In the genomic region with DNA sequence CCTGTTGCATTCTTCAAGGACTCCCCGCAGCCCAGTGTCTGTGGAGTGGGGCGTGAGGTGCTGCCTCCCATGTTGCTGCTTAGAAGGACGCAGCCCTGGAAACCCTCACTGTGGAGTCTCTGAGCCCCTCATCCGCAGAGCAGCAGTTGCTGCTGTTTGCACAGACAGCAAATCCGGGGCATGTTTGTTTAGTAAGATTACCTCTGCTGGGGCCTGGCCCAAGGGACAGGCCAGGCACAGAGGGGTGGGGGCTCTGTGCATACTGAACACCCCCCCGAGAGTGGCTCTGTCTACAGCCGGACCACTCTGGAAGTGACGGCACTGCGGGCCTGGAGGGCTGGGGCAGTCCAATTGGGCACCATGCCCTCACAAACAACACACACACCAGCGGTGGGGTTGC, we compare ENCODE assay signal across 24 cellular contexts. TPM values are rescaled to one million over a fixed set of nuclear protein-coding genes. Genes with fewer than 3 reads are reported as not detected.
"Had no signal": no experiment of that assay in that cellular context is flagged by ENCODE, and none has a peak within 500 bp of the region (broad histone marks: within the 10 kb centered on the region; RNA-seq: fewer than 3 reads in every experiment).

No MANE protein-coding gene starts in this region.

- H3K9me3 Mint-ChIP-seq: activated CD4-positive, alpha-beta T cell treated with anti-CD3 and anti-CD28 coated beads, Interleukin-2, amount 10 ng/mL, durations not matched to agents 7 days and 5 days; activated CD8-positive, alpha-beta T cell treated with anti-CD3 and anti-CD28 coated beads for 36 hours; activated naive CD4-positive, alpha-beta T cell treated with anti-CD3 and anti-CD28 coated beads, Interleukin-2, amount 50 U/mL, for 24 hours; immature natural killer cell; mesothelial cell of epicardium; natural killer cell; stimulated activated naive B cell treated with anti-CD40 and anti-IgM and Interleukin-4, amounts not matched to agents 10 μg/mL and 1 μg/mL and 100 μg/mL, for 72 hours had no signal

- ATAC-seq: activated CD8-positive, alpha-beta memory T cell treated with anti-CD3 and anti-CD28 coated beads, Interleukin-2, amount 10 ng/mL, durations not matched to agents 7 days and 5 days; activated CD8-positive, alpha-beta T cell treated with anti-CD3 and anti-CD28 coated beads for 36 hours; body of pancreas; left ventricle myocardium superior; natural killer cell; stimulated activated naive B cell treated with anti-CD40 and anti-IgM and Interleukin-4, amounts not matched to agents 10 μg/mL and 1 μg/mL and 100 μg/mL, for 72 hours had no signal

- H3K4me1 Mint-ChIP-seq: activated CD4-positive, alpha-beta T cell treated with anti-CD3 and anti-CD28 coated beads, Interleukin-2, amount 10 ng/mL, durations not matched to agents 7 days and 5 days; activated CD8-positive, alpha-beta memory T cell treated with anti-CD3 and anti-CD28 coated beads, Interleukin-2, amount 10 ng/mL, durations not matched to agents 7 days and 5 days; activated naive CD4-positive, alpha-beta T cell treated with anti-CD3 and anti-CD28 coated beads, Interleukin-2, amount 50 U/mL, for 24 hours; immature natural killer cell; natural killer cell; stimulated activated naive B cell treated with anti-CD40 and anti-IgM and Interleukin-4, amounts not matched to agents 10 μg/mL and 1 μg/mL and 100 μg/mL, for 72 hours had no signal

- H3K27me3 Mint-ChIP-seq: activated CD8-positive, alpha-beta memory T cell treated with anti-CD3 and anti-CD28 coated beads, Interleukin-2, amount 10 ng/mL, durations not matched to agents 7 days and 5 days; activated CD8-positive, alpha-beta T cell treated with anti-CD3 and anti-CD28 coated beads for 36 hours; activated naive CD4-positive, alpha-beta T cell treated with anti-CD3 and anti-CD28 coated beads, Interleukin-2, amount 50 U/mL, for 24 hours had no signal

- H3K4me3 Mint-ChIP-seq: activated CD4-positive, alpha-beta T cell treated with anti-CD3 and anti-CD28 coated beads, Interleukin-2, amount 10 ng/mL, durations not matched to agents 7 days and 5 days; activated CD8-positive, alpha-beta memory T cell treated with anti-CD3 and anti-CD28 coated beads, Interleukin-2, amount 10 ng/mL, durations not matched to agents 7 days and 5 days; activated CD8-positive, alpha-beta T cell treated with anti-CD3 and anti-CD28 coated beads for 36 hours; activated naive CD4-positive, alpha-beta T cell treated with anti-CD3 and anti-CD28 coated beads, Interleukin-2, amount 50 U/mL, for 24 hours; immature natural killer cell; mesothelial cell of epicardium; natural killer cell; stimulated activated naive B cell treated with anti-CD40 and anti-IgM and Interleukin-4, amounts not matched to agents 10 μg/mL and 1 μg/mL and 100 μg/mL, for 72 hours had no signal

- H3K27ac Mint-ChIP-seq: activated CD4-positive, alpha-beta T cell treated with anti-CD3 and anti-CD28 coated beads, Interleukin-2, amount 10 ng/mL, durations not matched to agents 7 days and 5 days; activated CD8-positive, alpha-beta memory T cell treated with anti-CD3 and anti-CD28 coated beads, Interleukin-2, amount 10 ng/mL, durations not matched to agents 7 days and 5 days; activated CD8-positive, alpha-beta T cell treated with anti-CD3 and anti-CD28 coated beads for 36 hours; activated naive CD4-positive, alpha-beta T cell treated with anti-CD3 and anti-CD28 coated beads, Interleukin-2, amount 50 U/mL, for 24 hours; immature natural killer cell; mesothelial cell of epicardium; natural killer cell; stimulated activated naive B cell treated with anti-CD40 and anti-IgM and Interleukin-4, amounts not matched to agents 10 μg/mL and 1 μg/mL and 100 μg/mL, for 72 hours had no signal

- DNase-seq: activated CD4-positive, alpha-beta T cell treated with anti-CD3 and anti-CD28 coated beads, Interleukin-2, amount 10 ng/mL, durations not matched to agents 7 days and 5 days; activated CD4-positive, CD25-positive, alpha-beta regulatory T cell treated with anti-CD3 and anti-CD28 coated beads, Interleukin-2, amount 50 U/mL, for 72 hours; activated CD8-positive, alpha-beta memory T cell treated with anti-CD3 and anti-CD28 coated beads, Interleukin-2, amount 10 ng/mL, durations not matched to agents 7 days and 5 days; activated CD8-positive, alpha-beta T cell treated with anti-CD3 and anti-CD28 coated beads for 36 hours; activated gamma-delta T cell; activated T-cell treated with anti-CD3 and anti-CD28 coated beads for 4 hours; anterior cingulate cortex; body of pancreas; cortex of kidney; immature natural killer cell; left ventricle myocardium superior; mammary epithelial cell; natural killer cell; nucleus accumbens; sigmoid colon; stimulated activated CD4-positive, alpha-beta T cell treated with anti-CD3 and anti-CD28 coated beads, Interleukin-2, amount 100 ng/mL, for 48 hours; stimulated activated CD8-positive, alpha-beta memory T cell treated with anti-CD3 and anti-CD28 coated beads, Interleukin-4, amount 100 ng/mL, for 48 hours; stimulated activated naive B cell treated with anti-CD40 and anti-IgM and Interleukin-4, amounts not matched to agents 10 μg/mL and 1 μg/mL and 100 μg/mL, for 72 hours; trophoblast cell; uterus had no signal

- H3K36me3 Mint-ChIP-seq: activated CD8-positive, alpha-beta memory T cell treated with anti-CD3 and anti-CD28 coated beads, Interleukin-2, amount 10 ng/mL, durations not matched to agents 7 days and 5 days; activated naive CD4-positive, alpha-beta T cell treated with anti-CD3 and anti-CD28 coated beads, Interleukin-2, amount 50 U/mL, for 24 hours; immature natural killer cell; mesothelial cell of epicardium; natural killer cell; stimulated activated naive B cell treated with anti-CD40 and anti-IgM and Interleukin-4, amounts not matched to agents 10 μg/mL and 1 μg/mL and 100 μg/mL, for 72 hours had no signal

RNA-seq across cellular contexts. Expression of gene CCDC188, which starts 22.9 kb away (rescaled TPM):
- total RNA-seq: activated CD8-positive, alpha-beta memory T cell treated with anti-CD3 and anti-CD28 coated beads, Interleukin-2, amount 10 ng/mL, durations not matched to agents 7 days and 5 days; activated CD8-positive, alpha-beta T cell treated with anti-CD3 and anti-CD28 coated beads for 36 hours; body of pancreas; cardiac muscle cell; mesothelial cell of epicardium; smooth muscle cell had no signal
